ENCODE assay signal across 10 cellular contexts in the genomic region with DNA sequence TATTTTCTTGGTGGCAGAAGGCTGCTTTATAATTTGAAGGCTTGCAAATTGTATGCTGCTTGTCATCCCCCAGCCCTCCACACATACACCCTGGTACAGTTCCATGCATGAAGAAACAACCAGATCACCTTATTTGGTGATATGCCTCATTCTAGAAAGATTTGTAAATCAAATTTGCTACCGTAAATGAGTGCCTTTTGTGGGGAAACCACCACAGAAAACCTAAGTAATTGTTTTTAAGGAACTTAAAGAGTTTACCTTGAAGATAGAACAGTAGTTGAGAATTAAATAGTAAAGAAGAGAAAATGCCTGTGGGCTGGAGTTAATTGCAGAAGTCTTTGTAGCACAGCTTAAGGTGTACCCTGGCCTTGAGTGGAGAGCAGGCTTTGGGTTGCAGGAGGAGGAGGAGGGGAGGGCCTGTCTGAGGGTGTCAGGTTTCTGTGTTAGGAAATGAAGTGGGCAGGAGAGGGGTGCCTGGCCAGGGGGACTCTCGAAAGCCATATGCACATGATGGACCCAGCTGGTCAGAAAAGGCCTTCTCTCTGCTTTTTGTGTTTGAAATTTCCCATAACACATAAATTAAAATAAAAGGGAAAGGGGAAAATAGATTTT. TPM values are rescaled to one million over a fixed set of nuclear protein-coding genes. Genes with fewer than 3 reads are reported as not detected.
DNase-seq lines count a peak whose midpoint lies in the region; ATAC-seq and TF ChIP-seq lines count a peak whose summit lies in the region.
"Had no signal": no experiment of that assay in that cellular context is flagged by ENCODE, and none has a peak within 500 bp of the region (broad histone marks: within the 10 kb centered on the region; RNA-seq: fewer than 3 reads in every experiment).

No MANE protein-coding gene starts in this region.

- peaks cover 41% of the 10 kb centered on the region for H3K36me3 Mint-ChIP-seq in activated CD8-positive, alpha-beta T cell treated with anti-CD3 and anti-CD28 coated beads, Interleukin-2, amount 10 ng/mL, durations not matched to agents 7 days and 5 days (ENCODE audit: low read depth)
- H3K36me3 Mint-ChIP-seq in T-helper 2 cell treated with Interferon-gamma antibody and Interleukin-4, amounts not matched to agents 5 μg/mL and 100 μg/mL, for 36 hours (ENCODE audit: low read depth): peaks cover 28% of the 10 kb centered on the region

- H3K9me3 ChIP-seq in AG04450 (ENCODE audit: control insufficient read depth, insufficient read depth, low read length): no peaks in the 10 kb centered on the region

- H3K9me3 Mint-ChIP-seq in activated CD8-positive, alpha-beta T cell treated with anti-CD3 and anti-CD28 coated beads, Interleukin-2, amount 10 ng/mL, durations not matched to agents 7 days and 5 days (ENCODE audit: insufficient read depth): no peaks in the 10 kb centered on the region
- H3K9me3 Mint-ChIP-seq in T-helper 2 cell treated with Interferon-gamma antibody and Interleukin-4, amounts not matched to agents 5 μg/mL and 100 μg/mL, for 36 hours: no peaks in the 10 kb centered on the region

- DNase-seq in AG04450 (ENCODE audit: low read depth, low spot score): no peak
- peak; percentile 80 for DNase-seq in H7
- no peak for DNase-seq in activated CD8-positive, alpha-beta T cell treated with anti-CD3 and anti-CD28 coated beads, Interleukin-2, amount 10 ng/mL, durations not matched to agents 7 days and 5 days
- peak; percentile 91 for DNase-seq in left kidney (ENCODE audit: low read depth, low spot score)
- no peak for DNase-seq in AG08396 (ENCODE audit: low spot score)
- no peak for DNase-seq in T-helper 2 cell treated with Interferon-gamma antibody and Interleukin-4, amounts not matched to agents 5 μg/mL and 100 μg/mL, for 36 hours (ENCODE audit: low spot score)
- DNase-seq in sciatic nerve (ENCODE audit: low spot score): no peak
- DNase-seq: cerebellar nuclear complex, right cardiac atrium had no signal

- no peak overlapping the region for H3K4me3 Mint-ChIP-seq in activated CD8-positive, alpha-beta T cell treated with anti-CD3 and anti-CD28 coated beads, Interleukin-2, amount 10 ng/mL, durations not matched to agents 7 days and 5 days
- no peak overlapping the region for H3K4me3 Mint-ChIP-seq in T-helper 2 cell treated with Interferon-gamma antibody and Interleukin-4, amounts not matched to agents 5 μg/mL and 100 μg/mL, for 36 hours

- H3K27me3 ChIP-seq in AG04450 (ENCODE audit: control insufficient read depth, insufficient read depth, low read length) (no peaks in the 10 kb centered on the region), H7 (ENCODE audit: control insufficient read depth, insufficient read depth, low read length) (no peaks in the 10 kb centered on the region)

- no peak for TF ChIP-seq CTCF in AG04450 (IDR thresholded peaks at IDR 0.05; ENCODE audit: low read depth, low read length)

- H3K4me3 ChIP-seq in AG04450 (ENCODE audit: low read depth, low read length) (no peak overlapping the region), H7 (ENCODE audit: insufficient read depth, low read depth, low read length) (no peak overlapping the region)

- H3K4me1 Mint-ChIP-seq in activated CD8-positive, alpha-beta T cell treated with anti-CD3 and anti-CD28 coated beads, Interleukin-2, amount 10 ng/mL, durations not matched to agents 7 days and 5 days (ENCODE audit: low read depth): peaks cover 31% of the 10 kb centered on the region
- H3K4me1 Mint-ChIP-seq in T-helper 2 cell treated with Interferon-gamma antibody and Interleukin-4, amounts not matched to agents 5 μg/mL and 100 μg/mL, for 36 hours (ENCODE audit: low read depth): peaks cover 25% of the 10 kb centered on the region

- H3K27me3 Mint-ChIP-seq in activated CD8-positive, alpha-beta T cell treated with anti-CD3 and anti-CD28 coated beads, Interleukin-2, amount 10 ng/mL, durations not matched to agents 7 days and 5 days (ENCODE audit: low read depth): no peaks in the 10 kb centered on the region
- H3K27me3 Mint-ChIP-seq in T-helper 2 cell treated with Interferon-gamma antibody and Interleukin-4, amounts not matched to agents 5 μg/mL and 100 μg/mL, for 36 hours (ENCODE audit: low read depth): no peaks in the 10 kb centered on the region

- H3K27ac Mint-ChIP-seq in activated CD8-positive, alpha-beta T cell treated with anti-CD3 and anti-CD28 coated beads, Interleukin-2, amount 10 ng/mL, durations not matched to agents 7 days and 5 days: peak overlapping the region; percentile 54
- no peak overlapping the region for H3K27ac Mint-ChIP-seq in T-helper 2 cell treated with Interferon-gamma antibody and Interleukin-4, amounts not matched to agents 5 μg/mL and 100 μg/mL, for 36 hours

- CTCF ChIA-PET in AG04450 (lab: Charles Lee): no interaction called here
- CTCF ChIA-PET in activated CD8-positive, alpha-beta T cell treated with anti-CD3 and anti-CD28 coated beads, Interleukin-2, amount 10 ng/mL, durations not matched to agents 7 days and 5 days (lab: Charles Lee): no interaction called here

- peak overlapping the region; percentile 33 for H3K27ac ChIP-seq in AG04450 (ENCODE audit: low read depth, low read length)

- no peak for ATAC-seq in activated CD8-positive, alpha-beta T cell treated with anti-CD3 and anti-CD28 coated beads, Interleukin-2, amount 10 ng/mL, durations not matched to agents 7 days and 5 days
- ATAC-seq in HG03460 (IDR thresholded peaks at IDR 0.05; ENCODE audit: unreplicated experiment) (no peak), sciatic nerve (no peak)
- ATAC-seq: right cardiac atrium had no signal

- POLR2A ChIA-PET in AG04450 (lab: Yijun Ruan, JAX): no interaction called here
- POLR2A ChIA-PET in activated CD8-positive, alpha-beta T cell treated with anti-CD3 and anti-CD28 coated beads, Interleukin-2, amount 10 ng/mL, durations not matched to agents 7 days and 5 days (lab: Charles Lee): no interaction called here

- no peaks in the 10 kb centered on the region; the same call in none of the 2 replicates for H3K36me3 ChIP-seq in H7 (replicated peaks; ENCODE audit: control insufficient read depth, insufficient read depth, low read length)

- intact Hi-C loops in sciatic nerve (cut with DNase I): no loop called here

RNA-seq across cellular contexts. Expression of a gene that starts 6.9 kb away (rescaled TPM):
- polyA plus RNA-seq in AG04450 (2011; rRNA removed): 45.6 and 64.6 TPM in 2 replicates
- 27.2 and 32.4 TPM in 2 replicates for polyA minus RNA-seq in AG04450 (2011; rRNA and poly(A)+ RNA removed)
- 81.9 and 97.3 TPM in 2 replicates for total RNA-seq in H7 (2014; rRNA removed; shearing (Covaris generic))
- total RNA-seq in activated CD8-positive, alpha-beta T cell treated with anti-CD3 and anti-CD28 coated beads, Interleukin-2, amount 10 ng/mL, durations not matched to agents 7 days and 5 days: 10 to 100 TPM; 53.7 to 59.5 TPM
- total RNA-seq in sciatic nerve: 35.1 TPM

RNA-seq across cellular contexts. Expression of a gene that starts 59.0 kb away (rescaled TPM):
- 7.5 and 8.2 TPM in 2 replicates for polyA plus RNA-seq in AG04450 (2011; rRNA removed)
- polyA minus RNA-seq in AG04450 (2011; rRNA and poly(A)+ RNA removed): 12.0 and 13.7 TPM in 2 replicates
- total RNA-seq in H7 (2014; rRNA removed; shearing (Covaris generic)): 9.5 and 19.2 TPM in 2 replicates
- 10 to 100 TPM; 16.8 to 19.4 TPM for total RNA-seq in activated CD8-positive, alpha-beta T cell treated with anti-CD3 and anti-CD28 coated beads, Interleukin-2, amount 10 ng/mL, durations not matched to agents 7 days and 5 days
- 12.4 TPM for total RNA-seq in sciatic nerve

Comparison
In these comparisons a context has a peak if more than half of its experiments do, and no peak if none do; other contexts are left out.
1. DNase-seq: peak in H7 (single experiment) and left kidney (single experiment); none in AG04450 (single experiment), activated CD8-positive, alpha-beta T cell treated with anti-CD3 and anti-CD28 coated beads, Interleukin-2, amount 10 ng/mL, durations not matched to agents 7 days and 5 days (single experiment), AG08396 (single experiment), T-helper 2 cell treated with Interferon-gamma antibody and Interleukin-4, amounts not matched to agents 5 μg/mL and 100 μg/mL, for 36 hours (single experiment) and sciatic nerve (single experiment).